1 cellular context compared by ENCODE assay signal in the genomic region with DNA sequence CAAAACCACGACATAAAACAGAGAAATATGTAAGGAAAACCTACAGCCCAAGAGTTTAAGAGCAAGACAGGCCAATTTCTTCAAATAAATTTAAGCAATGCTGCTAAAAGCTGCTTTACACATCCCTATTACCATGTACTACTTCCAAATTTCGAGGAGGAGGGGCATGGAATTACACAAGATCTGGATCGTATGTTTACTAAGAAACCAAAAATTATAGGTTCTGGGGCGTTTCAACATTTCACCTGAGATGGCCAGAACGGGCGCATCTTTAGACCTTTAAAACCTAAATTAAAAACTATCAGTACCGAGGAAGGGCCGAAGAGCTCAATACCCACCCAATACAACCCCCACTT.
A peak's percentile ranks its signal among the peaks of the same experiment; 100 is the strongest.
TF ChIP-seq lines count a peak whose summit lies in the region.

No MANE protein-coding gene starts in this region.

TF ChIP-seq in HepG2, 621 proteins besides CTCF, POLR2A, EP300 and RAD21:
- TF ChIP-seq, protein P1, sequence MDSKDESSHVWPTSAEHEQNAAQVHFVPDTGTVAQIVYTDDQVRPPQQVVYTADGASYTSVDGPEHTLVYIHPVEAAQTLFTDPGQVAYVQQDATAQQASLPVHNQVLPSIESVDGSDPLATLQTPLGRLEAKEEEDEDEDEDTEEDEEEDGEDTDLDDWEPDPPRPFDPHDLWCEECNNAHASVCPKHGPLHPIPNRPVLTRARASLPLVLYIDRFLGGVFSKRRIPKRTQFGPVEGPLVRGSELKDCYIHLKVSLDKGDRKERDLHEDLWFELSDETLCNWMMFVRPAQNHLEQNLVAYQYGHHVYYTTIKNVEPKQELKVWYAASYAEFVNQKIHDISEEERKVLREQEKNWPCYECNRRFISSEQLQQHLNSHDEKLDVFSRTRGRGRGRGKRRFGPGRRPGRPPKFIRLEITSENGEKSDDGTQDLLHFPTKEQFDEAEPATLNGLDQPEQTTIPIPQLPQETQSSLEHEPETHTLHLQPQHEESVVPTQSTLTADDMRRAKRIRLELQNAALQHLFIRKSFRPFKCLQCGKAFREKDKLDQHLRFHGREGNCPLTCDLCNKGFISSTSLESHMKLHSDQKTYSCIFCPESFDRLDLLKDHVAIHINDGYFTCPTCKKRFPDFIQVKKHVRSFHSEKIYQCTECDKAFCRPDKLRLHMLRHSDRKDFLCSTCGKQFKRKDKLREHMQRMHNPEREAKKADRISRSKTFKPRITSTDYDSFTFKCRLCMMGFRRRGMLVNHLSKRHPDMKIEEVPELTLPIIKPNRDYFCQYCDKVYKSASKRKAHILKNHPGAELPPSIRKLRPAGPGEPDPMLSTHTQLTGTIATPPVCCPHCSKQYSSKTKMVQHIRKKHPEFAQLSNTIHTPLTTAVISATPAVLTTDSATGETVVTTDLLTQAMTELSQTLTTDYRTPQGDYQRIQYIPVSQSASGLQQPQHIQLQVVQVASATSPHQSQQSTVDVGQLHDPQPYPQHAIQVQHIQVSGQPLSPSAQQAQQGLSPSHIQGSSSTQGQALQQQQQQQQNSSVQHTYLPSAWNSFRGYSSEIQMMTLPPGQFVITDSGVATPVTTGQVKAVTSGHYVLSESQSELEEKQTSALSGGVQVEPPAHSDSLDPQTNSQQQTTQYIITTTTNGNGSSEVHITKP (CRISPR knock-in tag; IDR thresholded peaks at IDR 0.05; ENCODE audit: low read depth), result no peak
- TF ChIP-seq, protein P2, sequence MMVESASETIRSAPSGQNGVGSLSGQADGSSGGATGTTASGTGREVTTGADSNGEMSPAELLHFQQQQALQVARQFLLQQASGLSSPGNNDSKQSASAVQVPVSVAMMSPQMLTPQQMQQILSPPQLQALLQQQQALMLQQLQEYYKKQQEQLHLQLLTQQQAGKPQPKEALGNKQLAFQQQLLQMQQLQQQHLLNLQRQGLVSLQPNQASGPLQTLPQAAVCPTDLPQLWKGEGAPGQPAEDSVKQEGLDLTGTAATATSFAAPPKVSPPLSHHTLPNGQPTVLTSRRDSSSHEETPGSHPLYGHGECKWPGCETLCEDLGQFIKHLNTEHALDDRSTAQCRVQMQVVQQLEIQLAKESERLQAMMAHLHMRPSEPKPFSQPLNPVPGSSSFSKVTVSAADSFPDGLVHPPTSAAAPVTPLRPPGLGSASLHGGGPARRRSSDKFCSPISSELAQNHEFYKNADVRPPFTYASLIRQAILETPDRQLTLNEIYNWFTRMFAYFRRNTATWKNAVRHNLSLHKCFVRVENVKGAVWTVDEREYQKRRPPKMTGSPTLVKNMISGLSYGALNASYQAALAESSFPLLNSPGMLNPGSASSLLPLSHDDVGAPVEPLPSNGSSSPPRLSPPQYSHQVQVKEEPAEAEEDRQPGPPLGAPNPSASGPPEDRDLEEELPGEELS (CRISPR knock-in tag; IDR thresholded peaks at IDR 0.05), result no peak
- TF ChIP-seq SIX4 (CRISPR knock-in tag; IDR thresholded peaks at IDR 0.05), result no peak
- 0 out of 2 replicates have a peak, but pooled peaks have one; percentile 14 for TF ChIP-seq CEBPG (CRISPR knock-in tag; IDR thresholded peaks at IDR 0.05)
- TF ChIP-seq, protein P3, sequence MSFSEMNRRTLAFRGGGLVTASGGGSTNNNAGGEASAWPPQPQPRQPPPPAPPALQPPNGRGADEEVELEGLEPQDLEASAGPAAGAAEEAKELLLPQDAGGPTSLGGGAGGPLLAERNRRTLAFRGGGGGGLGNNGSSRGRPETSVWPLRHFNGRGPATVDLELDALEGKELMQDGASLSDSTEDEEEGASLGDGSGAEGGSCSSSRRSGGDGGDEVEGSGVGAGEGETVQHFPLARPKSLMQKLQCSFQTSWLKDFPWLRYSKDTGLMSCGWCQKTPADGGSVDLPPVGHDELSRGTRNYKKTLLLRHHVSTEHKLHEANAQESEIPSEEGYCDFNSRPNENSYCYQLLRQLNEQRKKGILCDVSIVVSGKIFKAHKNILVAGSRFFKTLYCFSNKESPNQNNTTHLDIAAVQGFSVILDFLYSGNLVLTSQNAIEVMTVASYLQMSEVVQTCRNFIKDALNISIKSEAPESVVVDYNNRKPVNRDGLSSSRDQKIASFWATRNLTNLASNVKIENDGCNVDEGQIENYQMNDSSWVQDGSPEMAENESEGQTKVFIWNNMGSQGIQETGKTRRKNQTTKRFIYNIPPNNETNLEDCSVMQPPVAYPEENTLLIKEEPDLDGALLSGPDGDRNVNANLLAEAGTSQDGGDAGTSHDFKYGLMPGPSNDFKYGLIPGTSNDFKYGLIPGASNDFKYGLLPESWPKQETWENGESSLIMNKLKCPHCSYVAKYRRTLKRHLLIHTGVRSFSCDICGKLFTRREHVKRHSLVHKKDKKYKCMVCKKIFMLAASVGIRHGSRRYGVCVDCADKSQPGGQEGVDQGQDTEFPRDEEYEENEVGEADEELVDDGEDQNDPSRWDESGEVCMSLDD (CRISPR knock-in tag; IDR thresholded peaks at IDR 0.05; ENCODE audit: borderline replicate concordance), result 0 out of 2 replicates have a peak, but pooled peaks have one; percentile 30
- TF ChIP-seq U2AF1 (optimal IDR thresholded peaks at IDR 0.05; ENCODE audit: low read depth, low read length), result no peak
- TF ChIP-seq TARDBP (CRISPR knock-in tag; IDR thresholded peaks at IDR 0.05), result 0 out of 2 replicates have a peak, but pooled peaks have one; percentile 10
- TF ChIP-seq RBAK (CRISPR knock-in tag; IDR thresholded peaks at IDR 0.05), result no peak
- TF ChIP-seq SUZ12 (IDR thresholded peaks at IDR 0.05; ENCODE audit: low read depth, low read length), result no peak
- TF ChIP-seq CREM (IDR thresholded peaks at IDR 0.05), result no peak
- no peak for TF ChIP-seq CREM (CRISPR knock-in tag; IDR thresholded peaks at IDR 0.05)
- TF ChIP-seq SALL2 (CRISPR knock-in tag; IDR thresholded peaks at IDR 0.05), result 0 out of 2 replicates have a peak, but pooled peaks have one; percentile 3
